9 cellular contexts compared by ENCODE assay signal in genomic region chr6:89180112-89180511, GRCh38. TPM values are rescaled to one million over a fixed set of nuclear protein-coding genes. Genes with fewer than 3 reads are reported as not detected.
"Had no signal": no experiment of that assay in that cellular context is flagged by ENCODE, and none has a peak within 500 bp of the region (broad histone marks: within the 10 kb centered on the region; RNA-seq: fewer than 3 reads in every experiment).

No MANE protein-coding gene starts in this region.

- DNase-seq: GM23248, GOT3, H7, HCEC 1CT, IMR-90 had no signal

- H3K9ac ChIP-seq: GM23248 had no signal

- ATAC-seq: K562 had no signal

- H3K27ac ChIP-seq: GM23248, HL-60 had no signal

- H2AFZ ChIP-seq: GM23248 had no signal

- H3K4me3 ChIP-seq: GM23248, K562 had no signal

RNA-seq across cellular contexts. Expression of gene GABRR1, which starts 37.0 kb away (rescaled TPM):
- total RNA-seq: GM23248, H4, HT1080, IMR-90, K562 had no signal
- polyA plus RNA-seq: GM23248, IMR-90, K562 had no signal
